ENCODE assay signal across 36 cellular contexts in the genomic region with DNA sequence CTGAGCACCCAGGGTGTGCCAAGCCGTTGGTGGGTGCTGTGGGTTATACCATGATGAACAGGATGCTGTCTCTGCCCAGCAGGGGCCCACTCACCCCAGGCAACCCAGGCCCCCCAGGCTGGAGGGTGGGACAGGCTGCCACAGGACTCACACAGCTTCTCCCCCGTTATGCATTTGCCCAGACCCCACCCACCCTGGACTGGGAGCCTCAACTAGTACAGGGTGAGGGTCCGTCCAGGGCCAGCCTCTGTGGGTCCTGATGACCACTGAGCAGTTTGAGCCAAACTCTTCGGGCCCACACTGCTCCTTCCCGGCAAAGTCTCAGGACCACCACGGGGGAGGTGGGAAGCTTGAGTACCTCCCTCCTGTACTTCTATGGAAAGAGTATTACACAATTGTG. TPM values are rescaled to one million over a fixed set of nuclear protein-coding genes. Genes with fewer than 3 reads are reported as not detected.
"Had no signal": no experiment of that assay in that cellular context is flagged by ENCODE, and none has a peak within 500 bp of the region (broad histone marks: within the 10 kb centered on the region; RNA-seq: fewer than 3 reads in every experiment).

No MANE protein-coding gene starts in this region.

- H3K27me3 ChIP-seq: colonic mucosa, gastroesophageal sphincter had no signal

- H3K9me3 ChIP-seq: colonic mucosa, esophagus squamous epithelium, gastroesophageal sphincter had no signal

- H3K9me3 Mint-ChIP-seq: activated CD4-positive, alpha-beta memory T cell treated with anti-CD3 and anti-CD28 coated beads for 36 hours; activated CD4-positive, alpha-beta T cell treated with anti-CD3 and anti-CD28 coated beads, Interleukin-2, amount 10 ng/mL, durations not matched to agents 24 days and 14 days; activated naive CD4-positive, alpha-beta T cell treated with anti-CD3 and anti-CD28 coated beads, Interleukin-2, amount 10 ng/mL, durations not matched to agents 7 days and 5 days; activated naive CD4-positive, alpha-beta T cell treated with anti-CD3 and anti-CD28 coated beads, Interleukin-2, amount 50 U/mL, for 72 hours; activated naive CD8-positive, alpha-beta T cell treated with anti-CD3 and anti-CD28 coated beads, Interleukin-2, amount 10 ng/mL, durations not matched to agents 7 days and 5 days; activated T-cell treated with anti-CD3 and anti-CD28 coated beads, Interleukin-2, amount 50 U/mL, for 24 hours; activated T-cell treated with anti-CD3 and anti-CD28 coated beads, Interleukin-2, amount 50 U/mL, for 72 hours had no signal

- H3K4me1 Mint-ChIP-seq: activated CD4-positive, alpha-beta T cell treated with anti-CD3 and anti-CD28 coated beads for 36 hours; activated CD4-positive, alpha-beta T cell treated with anti-CD3 and anti-CD28 coated beads, Interleukin-2, amount 10 ng/mL, durations not matched to agents 24 days and 14 days; activated naive CD4-positive, alpha-beta T cell treated with anti-CD3 and anti-CD28 coated beads, Interleukin-2, amount 10 ng/mL, durations not matched to agents 7 days and 5 days had no signal

- H3K4me3 ChIP-seq: colonic mucosa, esophagus squamous epithelium, gastroesophageal sphincter had no signal

- H3K4me3 Mint-ChIP-seq: activated CD4-positive, alpha-beta memory T cell treated with anti-CD3 and anti-CD28 coated beads for 36 hours; activated CD4-positive, alpha-beta T cell treated with anti-CD3 and anti-CD28 coated beads for 36 hours; activated CD4-positive, alpha-beta T cell treated with anti-CD3 and anti-CD28 coated beads, Interleukin-2, amount 10 ng/mL, durations not matched to agents 24 days and 14 days; activated CD8-positive, alpha-beta T cell treated with anti-CD3 and anti-CD28 coated beads, Interleukin-2, amount 10 ng/mL, durations not matched to agents 7 days and 5 days; activated naive CD4-positive, alpha-beta T cell treated with anti-CD3 and anti-CD28 coated beads, Interleukin-2, amount 10 ng/mL, durations not matched to agents 7 days and 5 days; activated naive CD8-positive, alpha-beta T cell treated with anti-CD3 and anti-CD28 coated beads, Interleukin-2, amount 10 ng/mL, durations not matched to agents 7 days and 5 days; activated T-cell treated with anti-CD3 and anti-CD28 coated beads, Interleukin-2, amount 50 U/mL, for 24 hours; activated T-cell treated with anti-CD3 and anti-CD28 coated beads, Interleukin-2, amount 50 U/mL, for 72 hours had no signal

- ATAC-seq: activated CD4-positive, alpha-beta T cell treated with anti-CD3 and anti-CD28 coated beads for 36 hours; activated naive CD4-positive, alpha-beta T cell treated with anti-CD3 and anti-CD28 coated beads, Interleukin-2, amount 50 U/mL, for 72 hours; activated T-cell treated with anti-CD3 and anti-CD28 coated beads, Interleukin-2, amount 50 U/mL, for 72 hours; gastroesophageal sphincter had no signal

- H3K27ac Mint-ChIP-seq: activated CD4-positive, alpha-beta memory T cell treated with anti-CD3 and anti-CD28 coated beads for 36 hours; activated CD4-positive, alpha-beta T cell treated with anti-CD3 and anti-CD28 coated beads for 36 hours; activated CD4-positive, alpha-beta T cell treated with anti-CD3 and anti-CD28 coated beads, Interleukin-2, amount 10 ng/mL, durations not matched to agents 24 days and 14 days; activated CD8-positive, alpha-beta T cell treated with anti-CD3 and anti-CD28 coated beads, Interleukin-2, amount 10 ng/mL, durations not matched to agents 7 days and 5 days; activated naive CD4-positive, alpha-beta T cell treated with anti-CD3 and anti-CD28 coated beads, Interleukin-2, amount 10 ng/mL, durations not matched to agents 7 days and 5 days; activated naive CD4-positive, alpha-beta T cell treated with anti-CD3 and anti-CD28 coated beads, Interleukin-2, amount 50 U/mL, for 72 hours; activated naive CD8-positive, alpha-beta T cell treated with anti-CD3 and anti-CD28 coated beads, Interleukin-2, amount 10 ng/mL, durations not matched to agents 7 days and 5 days; activated T-cell treated with anti-CD3 and anti-CD28 coated beads, Interleukin-2, amount 50 U/mL, for 24 hours; activated T-cell treated with anti-CD3 and anti-CD28 coated beads, Interleukin-2, amount 50 U/mL, for 72 hours had no signal

- H3K36me3 ChIP-seq: brain microvascular endothelial cell, colonic mucosa, esophagus squamous epithelium, gastroesophageal sphincter had no signal

- DNase-seq: activated CD4-positive, alpha-beta memory T cell treated with anti-CD3 and anti-CD28 coated beads for 36 hours; activated CD4-positive, alpha-beta T cell treated with anti-CD3 and anti-CD28 coated beads for 36 hours; activated CD4-positive, alpha-beta T cell treated with anti-CD3 and anti-CD28 coated beads, Interleukin-2, amount 10 ng/mL, durations not matched to agents 24 days and 14 days; activated CD4-positive, CD25-positive, alpha-beta regulatory T cell; activated CD4-positive, CD25-positive, alpha-beta regulatory T cell treated with anti-CD3 and anti-CD28 coated beads, Interleukin-2, amount 50 U/mL, for 72 hours; activated CD8-positive, alpha-beta memory T cell treated with anti-CD3 and anti-CD28 coated beads, Interleukin-2, amount 50 U/mL, for 48 hours; activated CD8-positive, alpha-beta T cell treated with anti-CD3 and anti-CD28 coated beads, Interleukin-2, amount 10 ng/mL, durations not matched to agents 7 days and 5 days; activated gamma-delta T cell; activated naive CD4-positive, alpha-beta T cell; activated naive CD4-positive, alpha-beta T cell treated with anti-CD3 and anti-CD28 coated beads, Interleukin-2, amount 10 ng/mL, durations not matched to agents 7 days and 5 days; activated naive CD8-positive, alpha-beta T cell treated with anti-CD3 and anti-CD28 coated beads, Interleukin-2, amount 10 ng/mL, durations not matched to agents 7 days and 5 days; activated T-cell treated with anti-CD3 and anti-CD28 coated beads for 4 hours; activated T-cell treated with anti-CD3 and anti-CD28 coated beads, Interleukin-2, amount 50 U/mL, for 24 hours; activated T-cell treated with anti-CD3 and anti-CD28 coated beads, Interleukin-2, amount 50 U/mL, for 72 hours; anterior cingulate cortex; brain microvascular endothelial cell; colonic mucosa; effector CD8-positive, alpha-beta T cell; esophagus squamous epithelium; foreskin melanocyte; T-helper 2 cell had no signal

- FAIRE-seq: astrocyte, bronchial epithelial cell, endometrium, endothelial cell of umbilical vein had no signal

- H3K4me1 ChIP-seq: colonic mucosa had no signal

- H3K27ac ChIP-seq: brain microvascular endothelial cell, colonic mucosa, epithelial cell of prostate had no signal

- H3K36me3 Mint-ChIP-seq: activated CD4-positive, alpha-beta memory T cell treated with anti-CD3 and anti-CD28 coated beads for 36 hours; activated naive CD4-positive, alpha-beta T cell treated with anti-CD3 and anti-CD28 coated beads, Interleukin-2, amount 10 ng/mL, durations not matched to agents 7 days and 5 days; activated naive CD4-positive, alpha-beta T cell treated with anti-CD3 and anti-CD28 coated beads, Interleukin-2, amount 50 U/mL, for 72 hours; activated naive CD8-positive, alpha-beta T cell treated with anti-CD3 and anti-CD28 coated beads, Interleukin-2, amount 10 ng/mL, durations not matched to agents 7 days and 5 days had no signal

RNA-seq across cellular contexts. Expression of gene PRELP, which starts 3.8 kb away (rescaled TPM):
- total RNA-seq: activated CD4-positive, alpha-beta memory T cell treated with anti-CD3 and anti-CD28 coated beads for 36 hours; activated CD4-positive, alpha-beta T cell treated with anti-CD3 and anti-CD28 coated beads for 36 hours; activated CD4-positive, alpha-beta T cell treated with anti-CD3 and anti-CD28 coated beads, Interleukin-2, amount 10 ng/mL, durations not matched to agents 24 days and 14 days; activated CD8-positive, alpha-beta T cell treated with anti-CD3 and anti-CD28 coated beads, Interleukin-2, amount 10 ng/mL, durations not matched to agents 7 days and 5 days; activated naive CD8-positive, alpha-beta T cell treated with anti-CD3 and anti-CD28 coated beads, Interleukin-2, amount 10 ng/mL, durations not matched to agents 7 days and 5 days; activated T-cell treated with anti-CD3 and anti-CD28 coated beads, Interleukin-2, amount 50 U/mL, for 72 hours; bronchial epithelial cell; dermis microvascular lymphatic vessel endothelial cell; endothelial cell of umbilical vein; glomerular endothelial cell; T-helper 1 cell treated with Interleukin-12 subunit alpha and Interleukin-12 subunit beta and Interleukin-4 antibody, amounts not matched to agents 30 ng/mL and 1 ng/mL, for 36 hours had no signal

RNA-seq across cellular contexts. Expression of gene OPTC, which starts 22.1 kb away (rescaled TPM):
- total RNA-seq: activated CD4-positive, alpha-beta memory T cell treated with anti-CD3 and anti-CD28 coated beads for 36 hours; activated CD4-positive, alpha-beta T cell treated with anti-CD3 and anti-CD28 coated beads for 36 hours; activated CD4-positive, alpha-beta T cell treated with anti-CD3 and anti-CD28 coated beads, Interleukin-2, amount 10 ng/mL, durations not matched to agents 24 days and 14 days; activated CD8-positive, alpha-beta T cell treated with anti-CD3 and anti-CD28 coated beads, Interleukin-2, amount 10 ng/mL, durations not matched to agents 7 days and 5 days; activated naive CD4-positive, alpha-beta T cell treated with anti-CD3 and anti-CD28 coated beads, Interleukin-2, amount 50 U/mL, for 72 hours; activated naive CD8-positive, alpha-beta T cell treated with anti-CD3 and anti-CD28 coated beads, Interleukin-2, amount 10 ng/mL, durations not matched to agents 7 days and 5 days; activated T-cell treated with anti-CD3 and anti-CD28 coated beads, Interleukin-2, amount 50 U/mL, for 72 hours; astrocyte; bronchial epithelial cell; cardiac septum; chondrocyte; colonic mucosa; dermis microvascular lymphatic vessel endothelial cell; endothelial cell of umbilical vein; esophagus squamous epithelium; fibroblast of lung; fibroblast of villous mesenchyme; gastroesophageal sphincter; glomerular endothelial cell; T-helper 1 cell treated with Interleukin-12 subunit alpha and Interleukin-12 subunit beta and Interleukin-4 antibody, amounts not matched to agents 30 ng/mL and 1 ng/mL, for 36 hours had no signal
- polyA plus RNA-seq: endothelial cell of umbilical vein, esophagus, fibroblast of lung had no signal
